In the genomic region with DNA sequence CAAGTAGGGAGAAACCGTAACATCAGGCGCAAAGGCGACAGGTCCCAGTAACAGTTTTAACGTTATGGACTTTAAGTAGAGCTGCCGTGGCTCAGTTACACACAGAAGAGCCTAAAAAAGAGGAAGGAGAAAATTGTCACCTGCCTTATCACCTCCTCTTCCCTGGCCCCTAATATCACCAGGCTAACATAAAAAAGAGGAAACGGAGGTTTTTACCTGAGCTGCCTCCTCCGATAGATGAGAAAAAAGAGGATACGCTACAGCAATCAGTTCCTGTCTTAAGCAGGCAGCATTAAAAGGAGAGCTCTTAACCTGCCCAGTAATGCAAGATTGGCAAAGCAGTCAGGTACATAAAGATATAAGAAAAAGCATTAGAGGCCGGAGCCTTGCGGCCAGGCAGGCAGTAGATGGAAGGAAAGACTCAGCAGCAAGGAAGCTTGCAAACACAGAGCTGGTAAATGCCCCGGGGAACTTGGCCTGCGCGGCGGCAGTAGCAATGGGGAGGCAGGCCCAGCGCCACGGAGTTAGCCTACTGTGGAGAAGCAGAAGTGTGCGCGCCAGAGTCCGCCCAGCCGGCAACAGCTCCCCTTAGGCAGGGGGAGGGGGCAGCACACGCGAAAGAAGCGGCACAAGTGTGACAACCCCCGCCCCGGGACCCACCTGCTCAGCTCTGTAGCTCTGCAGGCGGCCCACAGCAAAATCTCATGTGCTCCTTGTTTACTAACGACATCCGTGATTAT, we compare ENCODE assay signal across 9 cellular contexts.
A peak's percentile ranks its signal among the peaks of the same experiment; 100 is the strongest.
DNase-seq lines count a peak whose midpoint lies in the region; ATAC-seq, FAIRE-seq and TF ChIP-seq lines count a peak whose summit lies in the region.
"Had no signal": no experiment of that assay in that cellular context is flagged by ENCODE, and none has a peak within 500 bp of the region (broad histone marks: within the 10 kb centered on the region; RNA-seq: fewer than 3 reads in every experiment).

No MANE protein-coding gene starts in this region.

- no peaks in the 10 kb centered on the region for H3K9me3 ChIP-seq in astrocyte (ENCODE audit: insufficient read depth, low read depth, low read length)
- H3K9me3 ChIP-seq in BE2C = no peaks in the 10 kb centered on the region

- H3K4me3 Mint-ChIP-seq in astrocyte (ENCODE audit: unreplicated experiment) = no peak overlapping the region
- H3K4me3 Mint-ChIP-seq in activated T-helper 17 cell treated with anti-CD3 and anti-CD28 coated beads, Interleukin-2, amount 50 U/mL, for 72 hours = no peak overlapping the region

- H3K4me2 ChIP-seq in astrocyte (ENCODE audit: low read length) = peak overlapping the region; percentile 36

- H3K27me3 Mint-ChIP-seq in astrocyte (ENCODE audit: low read depth, unreplicated experiment) = no peaks in the 10 kb centered on the region
- H3K27me3 Mint-ChIP-seq in activated T-helper 17 cell treated with anti-CD3 and anti-CD28 coated beads, Interleukin-2, amount 50 U/mL, for 72 hours = peaks cover 5% of the 10 kb centered on the region

- no peak for FAIRE-seq in astrocyte (lab: Jason Lieb, UNC)

- peak overlapping the region; percentile 60 for H2AFZ ChIP-seq in astrocyte (ENCODE audit: low read depth, low read length)

- H3K27me3 ChIP-seq in astrocyte (ENCODE audit: insufficient read depth, low read length) (no peaks in the 10 kb centered on the region), BE2C (no peaks in the 10 kb centered on the region)

- no peaks in the 10 kb centered on the region for H3K36me3 ChIP-seq in astrocyte (ENCODE audit: insufficient read depth, low read length)
- no peaks in the 10 kb centered on the region for H3K36me3 ChIP-seq in BE2C

- peaks cover 5% of the 10 kb centered on the region for H3K9me3 Mint-ChIP-seq in astrocyte (ENCODE audit: unreplicated experiment)
- peaks cover 7% of the 10 kb centered on the region for H3K9me3 Mint-ChIP-seq in activated T-helper 17 cell treated with anti-CD3 and anti-CD28 coated beads, Interleukin-2, amount 50 U/mL, for 72 hours

- no peak overlapping the region for H3K27ac ChIP-seq in astrocyte (ENCODE audit: low read depth, low read length)

- H3K36me3 Mint-ChIP-seq in astrocyte (ENCODE audit: low read depth, unreplicated experiment) = no peaks in the 10 kb centered on the region
- no peaks in the 10 kb centered on the region for H3K36me3 Mint-ChIP-seq in activated T-helper 17 cell treated with anti-CD3 and anti-CD28 coated beads, Interleukin-2, amount 50 U/mL, for 72 hours (ENCODE audit: low read depth)

- no peaks in the 10 kb centered on the region for H3K4me1 ChIP-seq in astrocyte (ENCODE audit: insufficient read depth, low read length)
- H3K4me1 ChIP-seq in BE2C = no peaks in the 10 kb centered on the region

- TF ChIP-seq CTCF in astrocyte (IDR thresholded peaks at IDR 0.05; ENCODE audit: insufficient read depth, low read depth, low read length) (no peak), BE2C (IDR thresholded peaks at IDR 0.05; ENCODE audit: low read depth, low read length) (no peak)

- H3K79me2 ChIP-seq in astrocyte (ENCODE audit: insufficient read depth, low read length) = no peaks in the 10 kb centered on the region

- peaks cover 10% of the 10 kb centered on the region for H3K4me1 Mint-ChIP-seq in astrocyte (ENCODE audit: low read depth, unreplicated experiment)
- no peaks in the 10 kb centered on the region for H3K4me1 Mint-ChIP-seq in activated T-helper 17 cell treated with anti-CD3 and anti-CD28 coated beads, Interleukin-2, amount 50 U/mL, for 72 hours

- no peak overlapping the region for H3K9ac ChIP-seq in astrocyte (ENCODE audit: low read length)

- no peaks in the 10 kb centered on the region for H4K20me1 ChIP-seq in astrocyte (ENCODE audit: insufficient read depth, low read length)

- peak; percentile 12 for DNase-seq in activated CD4-positive, alpha-beta T cell treated with anti-CD3 and anti-CD28 coated beads for 48 hours
- DNase-seq in activated CD4-positive, alpha-beta T cell treated with anti-CD3 and anti-CD28 coated beads, Interleukin-2, amount 50 U/mL, for 48 hours = no peak
- DNase-seq in astrocyte (ENCODE audit: low read depth) (no peak), islet precursor cell (peak; percentile 84), NCI-H446 (lab: John Stamatoyannopoulos, UW) (no peak), BE2C (no peak)
- peak; percentile 14 for DNase-seq in stimulated activated naive CD8-positive, alpha-beta T cell treated with anti-CD3 and anti-CD28 coated beads, Interleukin-15, Interleukin-2, amounts not matched to agents 100 U/mL and 50 U/mL, for 24 hours
- DNase-seq: RPMI8226 had no signal

- H3K27ac Mint-ChIP-seq in astrocyte (ENCODE audit: unreplicated experiment) = no peak overlapping the region
- H3K27ac Mint-ChIP-seq in activated T-helper 17 cell treated with anti-CD3 and anti-CD28 coated beads, Interleukin-2, amount 50 U/mL, for 72 hours = no peak overlapping the region

- peak; percentile 55 for ATAC-seq in stimulated activated naive CD8-positive, alpha-beta T cell treated with anti-CD3 and anti-CD28 coated beads, Interleukin-15, Interleukin-2, amounts not matched to agents 100 U/mL and 50 U/mL, for 24 hours
- ATAC-seq in activated T-helper 17 cell treated with anti-CD3 and anti-CD28 coated beads, Interleukin-2, amount 50 U/mL, for 72 hours (replicated peaks) = no peak

- no peak overlapping the region for H3K4me3 ChIP-seq in astrocyte (ENCODE audit: insufficient read depth, low read depth, low read length)
- H3K4me3 ChIP-seq in BE2C (ENCODE audit: low read depth, low read length) = no peak overlapping the region

Comparison
In these comparisons a context has a peak if more than half of its experiments do, and no peak if none do; other contexts are left out.
1. DNase-seq: peak in activated CD4-positive, alpha-beta T cell treated with anti-CD3 and anti-CD28 coated beads for 48 hours (single experiment), islet precursor cell (single experiment) and stimulated activated naive CD8-positive, alpha-beta T cell treated with anti-CD3 and anti-CD28 coated beads, Interleukin-15, Interleukin-2, amounts not matched to agents 100 U/mL and 50 U/mL, for 24 hours (single experiment); none in activated CD4-positive, alpha-beta T cell treated with anti-CD3 and anti-CD28 coated beads, Interleukin-2, amount 50 U/mL, for 48 hours (0 of 2), astrocyte (single experiment), NCI-H446 (0 of 2) and BE2C (single experiment).